Comparison of ENCODE assay signal across 29 cellular contexts in the genomic region with DNA sequence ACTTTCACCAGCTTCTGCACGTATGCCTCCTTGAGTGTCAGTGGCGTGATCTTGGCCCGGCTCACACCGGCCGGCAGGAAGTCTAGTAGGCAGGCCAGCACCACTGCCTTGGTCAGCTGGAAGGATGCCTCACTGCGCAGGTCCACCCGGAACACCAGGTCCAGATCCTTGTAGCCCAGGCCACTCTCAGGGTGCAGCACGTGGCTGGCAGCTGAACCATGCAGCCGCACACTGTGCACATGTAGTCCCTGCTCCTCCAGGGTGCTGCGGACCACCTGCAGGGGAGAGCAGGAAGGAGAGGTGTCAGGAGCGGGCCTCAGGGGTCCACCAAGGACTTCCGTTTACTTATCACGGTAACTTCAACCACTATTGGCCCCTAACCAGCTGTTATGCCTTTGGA. TPM values are rescaled to one million over a fixed set of nuclear protein-coding genes. Genes with fewer than 3 reads are reported as not detected.
A peak's percentile ranks its signal among the peaks of the same experiment; 100 is the strongest.
DNase-seq lines count a peak whose midpoint lies in the region; ATAC-seq and TF ChIP-seq lines count a peak whose summit lies in the region.
"Had no signal": no experiment of that assay in that cellular context is flagged by ENCODE, and none has a peak within 500 bp of the region (broad histone marks: within the 10 kb centered on the region; RNA-seq: fewer than 3 reads in every experiment).

No MANE protein-coding gene starts in this region.

- H3K4me3 ChIP-seq in AG04450 (ENCODE audit: low read depth, low read length) = no peak overlapping the region
- no peak overlapping the region for H3K4me3 ChIP-seq in HUES64 (ENCODE audit: low read length)
- no peak overlapping the region for H3K4me3 ChIP-seq in mesendoderm (ENCODE audit: low read length)
- H3K4me3 ChIP-seq: adrenal gland had no signal

- peak overlapping the region; percentile 86 for H2AK5ac ChIP-seq in mesendoderm (ENCODE audit: low read length)

- peak overlapping the region; percentile 71 for H2BK5ac ChIP-seq in mesendoderm (ENCODE audit: low read length)

- H3K18ac ChIP-seq in mesendoderm (ENCODE audit: low read length) = no peak overlapping the region

- peak overlapping the region; percentile 77 for H3K56ac ChIP-seq in mesendoderm (ENCODE audit: low read length)

- H3K9me3 ChIP-seq in AG04450 (ENCODE audit: control insufficient read depth, insufficient read depth, low read length) = peaks cover 5% of the 10 kb centered on the region; the same call in 1 of the 2 replicates
- H3K9me3 ChIP-seq in HUES64 (ENCODE audit: insufficient read depth, low read depth, low read length) = no peaks in the 10 kb centered on the region
- H3K9me3 ChIP-seq: adrenal gland had no signal

- CTCF ChIA-PET in AG04450 (lab: Charles Lee) = interaction anchor here (1.0 kb wide), 2 partner anchors 10 to 90 kb away, joined by 3 to 10 read pairs; no protein-coding TSS in a partner anchor

- POLR2A ChIA-PET in AG04450 (lab: Yijun Ruan, JAX) = interaction anchor here (1.2 kb wide), 1 partner anchor 13 kb away, joined by 6 read pairs; the partner anchor contains the start of gene TRNP1

- no peak overlapping the region for H4K5ac ChIP-seq in mesendoderm (ENCODE audit: low read length)

- ATAC-seq in HG02981 (IDR thresholded peaks at IDR 0.05; ENCODE audit: unreplicated experiment) (no peak), GM19452 (IDR thresholded peaks at IDR 0.05; ENCODE audit: unreplicated experiment) (no peak), omental fat pad (ENCODE audit: low FRiP score) (no peak)
- ATAC-seq: activated T-cell treated with anti-CD3 and anti-CD28 coated beads, Interleukin-2, amount 50 U/mL, for 4 hours; esophagus mucosa; natural killer cell treated with Interleukin-12 subunit alpha and Interleukin-12 subunit beta and Interleukin-15 and Interleukin-18, amount 100 ng/mL, for 72 hours; right cardiac atrium; SK-N-SH treated with all-trans-retinoic acid at 6 μM for 48 hours had no signal

- H3K9ac ChIP-seq in HUES64 (ENCODE audit: low read depth, low read length) = peak overlapping the region; percentile 64
- peak overlapping the region; percentile 1 for H3K9ac ChIP-seq in mesendoderm (ENCODE audit: low read length)
- H3K9ac ChIP-seq: parathyroid adenoma had no signal

- H4K8ac ChIP-seq in mesendoderm (ENCODE audit: low read depth, low read length) = no peak overlapping the region

- H2BK120ac ChIP-seq in mesendoderm (ENCODE audit: low read depth, low read length) = no peak overlapping the region

- DNase-seq in AG04450 (ENCODE audit: low read depth, low spot score) (no peak), fibroblast of gingiva (ENCODE audit: low read depth) (peak; percentile 27), mesendoderm (peak; percentile 15), NAMALWA (ENCODE audit: low spot score) (no peak), omental fat pad (ENCODE audit: low spot score) (no peak)
- DNase-seq: activated CD4-positive, alpha-beta T cell treated with anti-CD3 and anti-CD28 coated beads for 4 hours; activated naive CD4-positive, alpha-beta T cell; activated T-cell treated with anti-CD3 and anti-CD28 coated beads, Interleukin-2, amount 50 U/mL, for 4 hours; adrenal gland; AML-193; DMS53; effector CD8-positive, alpha-beta T cell; NCI-H1105; NCI-H2029 treated with DMSO at 0.1 percent for 48 hours; NCI-H345; NCI-H774; stimulated activated CD4-positive, alpha-beta T cell treated with anti-CD3 and anti-CD28 coated beads, Interleukin-12 subunit alpha, Interleukin-12 subunit beta, amount 100 ng/mL, for 4 hours; stimulated activated CD4-positive, alpha-beta T cell treated with anti-CD3 and anti-CD28 coated beads, Interleukin-4, amount 100 ng/mL, for 4 hours; stimulated activated naive CD4-positive, alpha-beta T cell treated with Interleukin-2 at 50 U/mL for 16 hours; T-helper 2 cell had no signal

- H3K23ac ChIP-seq in mesendoderm (ENCODE audit: low read length) = no peak overlapping the region

- no peak overlapping the region for H3K4me2 ChIP-seq in mesendoderm (ENCODE audit: low read length)

- H3K27ac ChIP-seq in AG04450 (ENCODE audit: low read depth, low read length) (peak overlapping the region; percentile 11), HUES64 (ENCODE audit: low read depth, low read length) (peak overlapping the region; percentile 98), mesendoderm (ENCODE audit: low read depth, low read length) (no peak overlapping the region)
- H3K27ac ChIP-seq: adrenal gland, parathyroid adenoma had no signal

- H3K36me3 ChIP-seq in HUES64 (ENCODE audit: insufficient read depth, low read length) (peaks cover 38% of the 10 kb centered on the region), mesendoderm (ENCODE audit: control insufficient read depth, insufficient read depth, low read length) (no peaks in the 10 kb centered on the region)
- H3K36me3 ChIP-seq: adrenal gland had no signal

- no peak overlapping the region for H3K4ac ChIP-seq in mesendoderm (ENCODE audit: low read depth, low read length)

- H3K79me1 ChIP-seq in mesendoderm (ENCODE audit: low read length) = peaks cover 3% of the 10 kb centered on the region

- H3K27me3 ChIP-seq in AG04450 (ENCODE audit: control insufficient read depth, insufficient read depth, low read length) (no peaks in the 10 kb centered on the region), HUES64 (ENCODE audit: insufficient read depth, low read length) (no peaks in the 10 kb centered on the region), mesendoderm (ENCODE audit: insufficient read depth, low read length, poor library complexity) (no peaks in the 10 kb centered on the region)
- H3K27me3 ChIP-seq: adrenal gland had no signal

- WGBS in HUES64 = 50% methylated on average over 13 of the region's 13 CpGs
- WGBS in mesendoderm (ENCODE audit: extremely low coverage, insufficient coverage, low lambda C conversion rate) = no CpG with 5 or more reads among the region's 13 CpGs

- H2BK15ac ChIP-seq in mesendoderm (replicated peaks; ENCODE audit: low read depth) = no peak overlapping the region

- peaks cover 17% of the 10 kb centered on the region for H3K79me2 ChIP-seq in mesendoderm (ENCODE audit: control insufficient read depth, insufficient read depth, low read length)
- H3K79me2 ChIP-seq: parathyroid adenoma had no signal

- TF ChIP-seq CTCF in AG04450 (IDR thresholded peaks at IDR 0.05; ENCODE audit: low read depth, low read length) (no peak), omental fat pad (IDR thresholded peaks at IDR 0.05) (no peak)

- H3K4me1 ChIP-seq in HUES64 (ENCODE audit: insufficient read depth, low read length) = peaks cover 67% of the 10 kb centered on the region
- H3K4me1 ChIP-seq in mesendoderm (ENCODE audit: control insufficient read depth, low read depth, low read length) = peaks cover 42% of the 10 kb centered on the region

RNA-seq across cellular contexts. Expression of gene TENT5B, which starts 6.0 kb away (rescaled TPM):
- polyA plus RNA-seq in AG04450 (2011; rRNA removed) = 1.5 and 2.1 TPM in 2 replicates
- 2.8 and 4.2 TPM in 2 replicates for polyA minus RNA-seq in AG04450 (2011; rRNA and poly(A)+ RNA removed)
- 53.5 TPM for polyA plus RNA-seq in HUES64 (2013, experiment 1 of 2)
- 47.7 TPM for polyA plus RNA-seq in HUES64 (2013, experiment 2 of 2)
- 26.2 TPM for polyA plus RNA-seq in mesendoderm (2013, experiment 1 of 2)
- 28.4 TPM for polyA plus RNA-seq in mesendoderm (2013, experiment 2 of 2)
- total RNA-seq in omental fat pad = 10 to 100 TPM in 2 of 4 donors, 1 to 10 TPM in 2; 2.4 to 16.1 (median 10.4) TPM
- total RNA-seq: natural killer cell treated with Interleukin-12 subunit alpha and Interleukin-12 subunit beta and Interleukin-15 and Interleukin-18, amount 100 ng/mL, for 72 hours had no signal

RNA-seq across cellular contexts. Expression of gene TRNP1, which starts 13.2 kb away (rescaled TPM):
- 47.1 and 50.7 TPM in 2 replicates for polyA plus RNA-seq in AG04450 (2011; rRNA removed)
- polyA minus RNA-seq in AG04450 (2011; rRNA and poly(A)+ RNA removed) = 20.6 and 20.9 TPM in 2 replicates
- polyA plus RNA-seq in HUES64 (2013, experiment 1 of 2) = 21.5 TPM
- polyA plus RNA-seq in HUES64 (2013, experiment 2 of 2) = 22.9 TPM
- 20.9 TPM for polyA plus RNA-seq in mesendoderm (2013, experiment 1 of 2)
- 21.5 TPM for polyA plus RNA-seq in mesendoderm (2013, experiment 2 of 2)
- 10 to 100 TPM in 3 of 4 donors, 1 to 10 TPM in 1; 7.1 to 24.6 (median 15.2) TPM for total RNA-seq in omental fat pad

RNA-seq across cellular contexts. Expression of gene KDF1, which starts 46.4 kb away (rescaled TPM):
- polyA plus RNA-seq in AG04450 (2011; rRNA removed) = 0.06 TPM in 1 of 2 replicates, not detected in the other
- polyA minus RNA-seq in AG04450 (2011; rRNA and poly(A)+ RNA removed) = not detected in 2 replicates
- 7.9 TPM for polyA plus RNA-seq in HUES64 (2013, experiment 1 of 2)
- polyA plus RNA-seq in HUES64 (2013, experiment 2 of 2) = 9.3 TPM
- polyA plus RNA-seq in mesendoderm (2013, experiment 1 of 2) = 9.8 TPM
- polyA plus RNA-seq in mesendoderm (2013, experiment 2 of 2) = 9.7 TPM
- total RNA-seq in omental fat pad = under 1 TPM in 2 of 4 donors, not detected in 2; 0.28 to 0.50 TPM
- total RNA-seq: A172; activated T-cell treated with anti-CD3 and anti-CD28 coated beads, Interleukin-2, amount 50 U/mL, for 4 hours; natural killer cell treated with Interleukin-12 subunit alpha and Interleukin-12 subunit beta and Interleukin-15 and Interleukin-18, amount 100 ng/mL, for 72 hours had no signal

Comparison
In these comparisons a context has a peak if more than half of its experiments do, and no peak if none do; other contexts are left out.
1. DNase-seq: peak in fibroblast of gingiva (single experiment) and mesendoderm (single experiment); none in AG04450 (single experiment), NAMALWA (single experiment) and omental fat pad (single experiment).